Comparison of ENCODE assay signal across 21 cellular contexts in genomic region chr7:155795951-155796350, GRCh38. TPM values are rescaled to one million over a fixed set of nuclear protein-coding genes. Genes with fewer than 3 reads are reported as not detected.
DNase-seq lines count a peak whose midpoint lies in the region; ATAC-seq, FAIRE-seq and TF ChIP-seq lines count a peak whose summit lies in the region.
"Had no signal": no experiment of that assay in that cellular context is flagged by ENCODE, and none has a peak within 500 bp of the region (broad histone marks: within the 10 kb centered on the region; RNA-seq: fewer than 3 reads in every experiment).

No MANE protein-coding gene starts in this region.

- H3K36me3 ChIP-seq in H1 (ENCODE audit: control insufficient read depth in 2 of 4, insufficient read depth in 4 of 4, low read length in 3 of 4): no peaks in the 10 kb centered on the region
- no peaks in the 10 kb centered on the region for H3K36me3 ChIP-seq in lower lobe of right lung

- H2BK20ac ChIP-seq in H1 (ENCODE audit: low read length): no peak overlapping the region

- no peak overlapping the region for H2AFZ ChIP-seq in H1 (ENCODE audit: low read length)
- H2AFZ ChIP-seq: GM23248 had no signal

- no peak for TF ChIP-seq EP300 in H1 (IDR thresholded peaks at IDR 0.05; ENCODE audit: borderline replicate concordance in 1 of 2, low read depth in 2 of 2, low read length in 2 of 2)

- CTCF ChIA-PET in H1 (lab: Charles Lee; ENCODE audit: partially characterized antibody): interaction anchor here (0.8 to 1.8 kb wide), 6 partner anchors 15 to 915 kb away, joined by 3 to 5 read pairs (median 3); no protein-coding TSS in a partner anchor

- 0 out of 2 replicates have a peak, but pooled peaks cover 2% of the 10 kb centered on the region for H3K79me1 ChIP-seq in H1 (ENCODE audit: low read depth, low read length)

- DNase-seq in Right ventricle myocardium inferior (ENCODE audit: missing footprints) (peak; percentile 6), left ventricle myocardium superior (no peak), H1 (ENCODE audit: low read depth in 1 of 2, low spot score in 2 of 2) (no peak), lower lobe of right lung (peak; percentile 38), posterior vena cava (ENCODE audit: low spot score) (peak; percentile 78), AML-193 (lab: John Stamatoyannopoulos, UW) (no peak)
- DNase-seq: ACHN; Caco-2; CD4-positive, alpha-beta T cell; GM23248; HCEC 1CT had no signal

- no peak overlapping the region for H2BK12ac ChIP-seq in H1 (ENCODE audit: low read depth, low read length)

- H3K36me3 Mint-ChIP-seq in stimulated activated memory B cell treated with anti-CD40 and anti-IgM and Interleukin-4, amounts not matched to agents 10 μg/mL and 1 μg/mL and 100 μg/mL, for 72 hours: no peaks in the 10 kb centered on the region

- no peak overlapping the region for H3K4ac ChIP-seq in H1 (replicated peaks; ENCODE audit: insufficient read length, low read depth, low read length)

- no peak overlapping the region for H4K91ac ChIP-seq in H1 (replicated peaks; ENCODE audit: insufficient read length, low read length)

- POLR2A ChIA-PET in H1 (lab: Charles Lee; ENCODE audit: partially characterized antibody): no interaction called here

- no peak overlapping the region for H3K14ac ChIP-seq in H1 (ENCODE audit: insufficient read length)

- H2BK120ac ChIP-seq in H1 (replicated peaks; ENCODE audit: low read depth, low read length): no peak overlapping the region

- H4K5ac ChIP-seq in H1 (ENCODE audit: insufficient read length, low read depth, low read length): no peak overlapping the region

- H3K27ac ChIP-seq in H1 (ENCODE audit: low read depth, low read length) (no peak overlapping the region), lower lobe of right lung (no peak overlapping the region)
- H3K27ac ChIP-seq: C4-2B, GM23248, HL-60 had no signal

- FAIRE-seq in H1 (lab: Jason Lieb, UNC): no peak
- FAIRE-seq: A204.1, D721Med, G401.6, GM12891, H54 had no signal

- H3K27me3 ChIP-seq in H1 (replicated peaks in 1 of 4; ENCODE audit: control insufficient read depth in 3 of 4, extremely low read depth in 1 of 4, insufficient read depth in 3 of 4, low read length in 3 of 4): peaks cover 7 to 50% (median 38%) of the 10 kb centered on the region in 4 experiments
- H3K27me3 ChIP-seq in lower lobe of right lung (ENCODE audit: low read depth): peaks cover 46% of the 10 kb centered on the region

- no peak overlapping the region for H3K9ac ChIP-seq in H1 (replicated peaks in 1 of 4; ENCODE audit: extremely low read depth in 1 of 4, low read depth in 3 of 4, low read length in 3 of 4)
- H3K9ac ChIP-seq: GM23248 had no signal

- H3K4me2 ChIP-seq in H1 (ENCODE audit: insufficient read depth in 1 of 2, low read depth in 2 of 2, low read length in 2 of 2): no peak overlapping the region

- H2BK5ac ChIP-seq in H1 (ENCODE audit: low read depth, low read length): no peak overlapping the region

- TF ChIP-seq CTCF in H1 (IDR thresholded peaks at IDR 0.05; ENCODE audit: control extremely low read depth in 1 of 3, insufficient read depth in 1 of 3, low read depth in 1 of 3, low read length in 3 of 3) (no peak), lower lobe of right lung (IDR thresholded peaks at IDR 0.05) (no peak)

- intact Hi-C loops in Right ventricle myocardium inferior (cut with DNase I): loop anchor here (5.0 kb wide), 2 partner anchors 676 to 1021 kb away; no protein-coding TSS in a partner anchor
- intact Hi-C loops in left ventricle myocardium superior (cut with micrococcal nuclease): no loop called here
- intact Hi-C loops in lower lobe of right lung (cut with DNase I): no loop called here
- intact Hi-C loops in posterior vena cava (cut with DNase I): loop anchor here in 1 of 2 donors (5.0 kb wide), 1 partner anchor 971 kb away; no protein-coding TSS in a partner anchor

- peaks cover 0 to 7% of the 10 kb centered on the region in 2 experiments for H4K20me1 ChIP-seq in H1 (replicated peaks in 1 of 2; ENCODE audit: control insufficient read depth in 1 of 2, insufficient read depth in 2 of 2, low read length in 2 of 2)

- no peak overlapping the region for H3K18ac ChIP-seq in H1 (ENCODE audit: extremely low read depth, low read length)

- no peak overlapping the region for H3K23ac ChIP-seq in H1 (ENCODE audit: insufficient read length)

- peaks cover 5 to 7% of the 10 kb centered on the region in 2 experiments; a peak in 1 of 4 replicates for H3K9me3 ChIP-seq in H1 (ENCODE audit: insufficient read depth in 2 of 2, low read depth in 1 of 2, low read length in 1 of 2)
- no peaks in the 10 kb centered on the region for H3K9me3 ChIP-seq in lower lobe of right lung
- H3K9me3 ChIP-seq: Caco-2 had no signal

- no peak overlapping the region for H3K4me3 ChIP-seq in H1 (ENCODE audit: extremely low read depth in 1 of 4, insufficient read depth in 2 of 4, low read depth in 3 of 4, low read length in 4 of 4)
- no peak overlapping the region for H3K4me3 ChIP-seq in lower lobe of right lung
- H3K4me3 ChIP-seq: GM23248 had no signal

- TF ChIP-seq POLR2A in H1 (IDR thresholded peaks at IDR 0.05; ENCODE audit: control extremely low read depth in 1 of 2, low read depth in 2 of 2, low read length in 2 of 2): no peak

- peaks cover 8% of the 10 kb centered on the region for H3K4me1 Mint-ChIP-seq in stimulated activated memory B cell treated with anti-CD40 and anti-IgM and Interleukin-4, amounts not matched to agents 10 μg/mL and 1 μg/mL and 100 μg/mL, for 72 hours

- H3K79me2 ChIP-seq in H1 (ENCODE audit: control insufficient read depth in 1 of 2, insufficient read depth in 2 of 2, low read length in 2 of 2): no peaks in the 10 kb centered on the region

- H3K9me3 Mint-ChIP-seq in stimulated activated memory B cell treated with anti-CD40 and anti-IgM and Interleukin-4, amounts not matched to agents 10 μg/mL and 1 μg/mL and 100 μg/mL, for 72 hours: no peaks in the 10 kb centered on the region
- H3K9me3 Mint-ChIP-seq: CD4-positive, alpha-beta T cell had no signal

- H3K4me1 ChIP-seq in H1 (replicated peaks in 1 of 4; ENCODE audit: control insufficient read depth in 3 of 4, insufficient read depth in 4 of 4, low read length in 3 of 4) (no peaks in the 10 kb centered on the region), lower lobe of right lung (peaks cover 4% of the 10 kb centered on the region)

- TF ChIP-seq RAD21 in H1 (IDR thresholded peaks at IDR 0.05 in 1 of 2, conservative IDR thresholded peaks at IDR 0.05 in 1 of 2; ENCODE audit: low read depth in 2 of 2, low read length in 2 of 2): no peak

- H3K56ac ChIP-seq in H1 (replicated peaks; ENCODE audit: insufficient read length, low read depth, low read length): no peak overlapping the region

- 92% methylated on average over 8 of the region's 8 CpGs; no CpG with 5 or more reads in 1 of the 2 experiments for WGBS in H1 (ENCODE audit: extremely low coverage in 1 of 2, insufficient coverage in 1 of 2, insufficient read length in 1 of 2, insufficient replicate concordance in 2 of 2, low coverage in 1 of 2, low lambda C conversion rate in 2 of 2, missing lambda C conversion rate in 1 of 2), 2 experiments

- H3K23me2 ChIP-seq in H1 (ENCODE audit: low read depth, low read length): peaks cover 9% of the 10 kb centered on the region

- no peak overlapping the region for H2AK5ac ChIP-seq in H1 (ENCODE audit: low read depth, low read length)

- ATAC-seq in Right ventricle myocardium inferior: no peak
- no peak for ATAC-seq in left ventricle myocardium superior
- ATAC-seq in lower lobe of right lung: no peak
- no peak for ATAC-seq in stimulated activated memory B cell treated with anti-CD40 and anti-IgM and Interleukin-4, amounts not matched to agents 10 μg/mL and 1 μg/mL and 100 μg/mL, for 72 hours

- peaks cover 37% of the 10 kb centered on the region for H3K27me3 Mint-ChIP-seq in stimulated activated memory B cell treated with anti-CD40 and anti-IgM and Interleukin-4, amounts not matched to agents 10 μg/mL and 1 μg/mL and 100 μg/mL, for 72 hours

- H3K27ac Mint-ChIP-seq in stimulated activated memory B cell treated with anti-CD40 and anti-IgM and Interleukin-4, amounts not matched to agents 10 μg/mL and 1 μg/mL and 100 μg/mL, for 72 hours: no peak overlapping the region
- H3K27ac Mint-ChIP-seq: CD4-positive, alpha-beta T cell had no signal

- peak overlapping the region; percentile 63; the same call in 1 of the 2 replicates for H4K8ac ChIP-seq in H1 (ENCODE audit: extremely low read depth, insufficient read depth, low read length)

- no peak overlapping the region for H2BK15ac ChIP-seq in H1 (ENCODE audit: low read length)

- no peak overlapping the region for H3K4me3 Mint-ChIP-seq in stimulated activated memory B cell treated with anti-CD40 and anti-IgM and Interleukin-4, amounts not matched to agents 10 μg/mL and 1 μg/mL and 100 μg/mL, for 72 hours
- H3K4me3 Mint-ChIP-seq: CD4-positive, alpha-beta T cell had no signal

TF ChIP-seq in H1, 55 proteins besides CTCF, POLR2A, EP300 and RAD21 (continues in another document):
- TF ChIP-seq ATF3 (IDR thresholded peaks at IDR 0.05; ENCODE audit: insufficient read depth, low read depth, low read length): no peak
- TF ChIP-seq CBX5 (IDR thresholded peaks at IDR 0.05; ENCODE audit: low read depth, low read length): no peak
- TF ChIP-seq RFX5 (IDR thresholded peaks at IDR 0.05; ENCODE audit: borderline replicate concordance, low read depth, low read length): no peak
- no peak for TF ChIP-seq EZH2 (IDR thresholded peaks at IDR 0.05; ENCODE audit: low read depth, low read length, severe bottlenecking)
- no peak for TF ChIP-seq CTBP2 (IDR thresholded peaks at IDR 0.05; ENCODE audit: borderline replicate concordance, insufficient read depth, insufficient read length, low read length)
- no peak for TF ChIP-seq SP4 (IDR thresholded peaks at IDR 0.05; ENCODE audit: low read length)
- TF ChIP-seq POU5F1 (IDR thresholded peaks at IDR 0.05; ENCODE audit: low read depth, low read length): no peak
- no peak for TF ChIP-seq FOSL1 (IDR thresholded peaks at IDR 0.05; ENCODE audit: insufficient read depth, low read depth, low read length)

RNA-seq across cellular contexts. Expression of gene SHH, which starts 16.3 kb away (rescaled TPM):
- total RNA-seq in Right ventricle myocardium inferior (not detected), left ventricle myocardium superior (not detected), lower lobe of right lung (7.3 TPM), posterior vena cava (not detected)
- not detected in 2 replicates for total RNA-seq in H1 (2021; fragmentation: NEBNext Ultra II Directional; extraction: Animal tissue kit (Norgen Biotek cat#: 25700))
- polyA plus RNA-seq in H1 (2011; rRNA removed): not detected in 2 replicates
- polyA plus RNA-seq in H1 (2011; cell fraction: cytosol; rRNA removed): 0.01 TPM
- polyA plus RNA-seq in H1 (2011; cell fraction: nucleus; rRNA removed): not detected
- not detected in 4 replicates for polyA plus RNA-seq in H1 (2012, experiment 1 of 2)
- not detected for polyA plus RNA-seq in H1 (2012, experiment 2 of 2)
- polyA plus RNA-seq in H1 (2013, experiment 1 of 2): under 0.01 TPM
- polyA plus RNA-seq in H1 (2013, experiment 2 of 2): 0.04 TPM
- polyA minus RNA-seq in H1 (2011; rRNA and poly(A)+ RNA removed): 0.03 TPM in 1 of 2 replicates, not detected in the other
- not detected for polyA minus RNA-seq in H1 (2011; cell fraction: cytosol; rRNA and poly(A)+ RNA removed)
- polyA minus RNA-seq in H1 (2011; cell fraction: nucleus; rRNA and poly(A)+ RNA removed): not detected
- total RNA-seq: CD4-positive, alpha-beta T cell; GM23248; HT1080 had no signal
- polyA plus RNA-seq: BJ, GM23248 had no signal

Comparison
In these comparisons a context has a peak if more than half of its experiments do, and no peak if none do; other contexts are left out.
1. DNase-seq: peak in Right ventricle myocardium inferior (single experiment), lower lobe of right lung (single experiment) and posterior vena cava (single experiment); none in left ventricle myocardium superior (single experiment), H1 (0 of 2) and AML-193 (0 of 2).